ENCODE assay signal across 14 cellular contexts in genomic region chr15:48802867-48803266, GRCh38. TPM values are rescaled to one million over a fixed set of nuclear protein-coding genes. Genes with fewer than 3 reads are reported as not detected.
DNase-seq lines count a peak whose midpoint lies in the region; ATAC-seq and TF ChIP-seq lines count a peak whose summit lies in the region.
"Had no signal": no experiment of that assay in that cellular context is flagged by ENCODE, and none has a peak within 500 bp of the region (broad histone marks: within the 10 kb centered on the region; RNA-seq: fewer than 3 reads in every experiment).

No MANE protein-coding gene starts in this region.

- no peaks in the 10 kb centered on the region for H4K20me1 ChIP-seq in osteoblast (ENCODE audit: insufficient read depth, low read length)

- H3K4me2 ChIP-seq in osteoblast (ENCODE audit: insufficient read depth, low read length) = peak overlapping the region; percentile 1

- TF ChIP-seq POLR2A in NB4 (IDR thresholded peaks at IDR 0.05; ENCODE audit: extremely low read depth, insufficient read length) = no peak

- no peaks in the 10 kb centered on the region for H3K36me3 ChIP-seq in osteoblast (ENCODE audit: insufficient read depth, low read length)
- H3K36me3 ChIP-seq: upper lobe of right lung had no signal

- H3K27ac ChIP-seq in osteoblast (ENCODE audit: low read depth, low read length) = peak overlapping the region; percentile 68
- H3K27ac ChIP-seq: upper lobe of right lung had no signal

- peaks cover 29% of the 10 kb centered on the region for H3K4me1 ChIP-seq in osteoblast (ENCODE audit: insufficient read depth, low read length)
- H3K4me1 ChIP-seq: upper lobe of right lung had no signal

- peaks cover 59% of the 10 kb centered on the region for H3K79me2 ChIP-seq in osteoblast (ENCODE audit: insufficient read depth, low read length)

- peak; percentile 55 for ATAC-seq in GM18868 (IDR thresholded peaks at IDR 0.05; ENCODE audit: unreplicated experiment)
- ATAC-seq: upper lobe of right lung had no signal

- no peak overlapping the region for H2AFZ ChIP-seq in osteoblast (ENCODE audit: low read length)

- no peaks in the 10 kb centered on the region for H3K9me3 ChIP-seq in osteoblast (ENCODE audit: low read depth, low read length)
- H3K9me3 ChIP-seq: upper lobe of right lung had no signal

- TF ChIP-seq CTCF in NB4 (IDR thresholded peaks at IDR 0.05; ENCODE audit: low read depth, low read length) (no peak), cardiac fibroblast (IDR thresholded peaks at IDR 0.05; ENCODE audit: low read depth, low read length) (no peak), osteoblast (IDR thresholded peaks at IDR 0.05; ENCODE audit: extremely low read depth, low read depth, low read length) (no peak)

- H3K27me3 ChIP-seq in osteoblast (ENCODE audit: insufficient read depth, low read length) = no peaks in the 10 kb centered on the region
- H3K27me3 ChIP-seq: upper lobe of right lung had no signal

- DNase-seq in NB4 (ENCODE audit: low read depth) = peak; percentile 11
- DNase-seq in cardiac fibroblast (ENCODE audit: low read depth in 2 of 2) = peak; percentile 80 to 93
- peak; percentile 84 for DNase-seq in osteoblast (ENCODE audit: insufficient read length, low spot score, missing footprints)
- DNase-seq in activated gamma-delta T cell (lab: John Stamatoyannopoulos, UW) = no peak
- no peak for DNase-seq in HuH-7 (ENCODE audit: low spot score)
- DNase-seq in HPDE6-E6E7 (ENCODE audit: extremely low spot score) = no peak
- DNase-seq in T-helper 9 cell = no peak
- DNase-seq: activated CD4-positive, alpha-beta T cell treated with anti-CD3 and anti-CD28 coated beads, Interleukin-2, amount 50 U/mL, for 1 hour; central memory CD4-positive, alpha-beta T cell; NCI-H1105; nucleus accumbens; RPMI8226; upper lobe of right lung had no signal

- H3K4me3 ChIP-seq in NB4 (ENCODE audit: low read depth, low read length) = no peak overlapping the region
- no peak overlapping the region for H3K4me3 ChIP-seq in cardiac fibroblast (replicated peaks in 1 of 2; ENCODE audit: low read depth in 2 of 2, low read length in 2 of 2)
- H3K4me3 ChIP-seq in osteoblast (ENCODE audit: insufficient read depth, low read length) = no peak overlapping the region
- H3K4me3 ChIP-seq: upper lobe of right lung had no signal

RNA-seq across cellular contexts. Expression of gene CEP152, which starts 8.0 kb away (rescaled TPM):
- total RNA-seq in osteoblast = 4.3 and 5.0 TPM in 2 replicates

Comparison
In these comparisons a context has a peak if more than half of its experiments do, and no peak if none do; other contexts are left out.
1. DNase-seq: peak in NB4 (single experiment), cardiac fibroblast (2 of 2) and osteoblast (single experiment); none in activated gamma-delta T cell (single experiment), HuH-7 (single experiment), HPDE6-E6E7 (single experiment) and T-helper 9 cell (single experiment).